Comparison of ENCODE assay signal across 30 cellular contexts in the genomic region with DNA sequence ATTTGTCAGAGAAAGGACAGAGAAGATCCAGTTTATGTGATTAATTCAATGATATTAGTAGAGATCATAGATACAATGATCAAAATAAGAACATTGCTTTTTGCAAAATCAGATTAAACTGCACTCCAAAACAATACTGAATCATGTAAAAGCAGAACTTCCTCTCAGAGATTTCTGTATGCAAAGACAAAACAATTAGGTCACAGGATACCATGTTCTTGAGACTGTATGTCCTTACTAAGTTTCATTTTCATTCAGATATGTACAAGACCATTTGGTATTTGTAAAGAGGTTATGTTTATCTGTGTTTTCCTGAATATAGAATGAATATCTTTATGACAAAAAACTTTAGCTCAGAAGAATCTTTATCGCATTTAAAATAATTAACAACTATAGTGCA.
"Had no signal": no experiment of that assay in that cellular context is flagged by ENCODE, and none has a peak within 500 bp of the region (broad histone marks: within the 10 kb centered on the region; RNA-seq: fewer than 3 reads in every experiment).

No MANE protein-coding gene starts in this region.

- H3K27me3 Mint-ChIP-seq: activated CD4-positive, alpha-beta T cell treated with anti-CD3 and anti-CD28 coated beads, Interleukin-2, amount 10 ng/mL, durations not matched to agents 7 days and 5 days; activated CD8-positive, alpha-beta T cell treated with anti-CD3 and anti-CD28 coated beads for 36 hours; activated naive CD8-positive, alpha-beta T cell treated with anti-CD3 and anti-CD28 coated beads, Interleukin-2, amount 50 U/mL, for 24 hours; activated T-helper 17 cell treated with anti-CD3 and anti-CD28 coated beads, Interleukin-2, amount 50 U/mL, for 72 hours; effector memory CD8-positive, alpha-beta T cell; stimulated activated naive CD8-positive, alpha-beta T cell treated with anti-CD3 and anti-CD28 coated beads, Interleukin-15, amount 100 ng/mL, for 72 hours; type B pancreatic cell had no signal

- H3K4me3 Mint-ChIP-seq: activated CD4-positive, alpha-beta T cell treated with anti-CD3 and anti-CD28 coated beads, Interleukin-2, amount 10 ng/mL, durations not matched to agents 7 days and 5 days; activated CD8-positive, alpha-beta T cell treated with anti-CD3 and anti-CD28 coated beads for 36 hours; activated naive CD8-positive, alpha-beta T cell treated with anti-CD3 and anti-CD28 coated beads, Interleukin-2, amount 50 U/mL, for 24 hours; activated T-cell treated with anti-CD3 and anti-CD28 coated beads, Interleukin-2, amount 50 U/mL, for 4 hours; activated T-helper 17 cell treated with anti-CD3 and anti-CD28 coated beads, Interleukin-2, amount 50 U/mL, for 72 hours; effector memory CD8-positive, alpha-beta T cell; immature natural killer cell; naive thymus-derived CD4-positive, alpha-beta T cell; stimulated activated effector memory CD8-positive, alpha-beta T cell treated with anti-CD3 and anti-CD28 coated beads, Interleukin-12 subunit alpha, Interleukin-12 subunit beta, amount 100 ng/mL, for 72 hours; stimulated activated naive CD8-positive, alpha-beta T cell treated with anti-CD3 and anti-CD28 coated beads, Interleukin-15, amount 100 ng/mL, for 72 hours; type B pancreatic cell; WTC11 had no signal

- H3K27ac Mint-ChIP-seq: activated CD4-positive, alpha-beta T cell treated with anti-CD3 and anti-CD28 coated beads, Interleukin-2, amount 10 ng/mL, durations not matched to agents 7 days and 5 days; activated CD8-positive, alpha-beta T cell treated with anti-CD3 and anti-CD28 coated beads for 36 hours; activated naive CD8-positive, alpha-beta T cell treated with anti-CD3 and anti-CD28 coated beads, Interleukin-2, amount 50 U/mL, for 24 hours; activated T-helper 17 cell treated with anti-CD3 and anti-CD28 coated beads, Interleukin-2, amount 50 U/mL, for 72 hours; effector memory CD8-positive, alpha-beta T cell; immature natural killer cell; naive thymus-derived CD4-positive, alpha-beta T cell; stimulated activated effector memory CD8-positive, alpha-beta T cell treated with anti-CD3 and anti-CD28 coated beads, Interleukin-12 subunit alpha, Interleukin-12 subunit beta, amount 100 ng/mL, for 72 hours; stimulated activated naive CD8-positive, alpha-beta T cell treated with anti-CD3 and anti-CD28 coated beads, Interleukin-15, amount 100 ng/mL, for 72 hours; type B pancreatic cell; WTC11 had no signal

- H3K9me3 Mint-ChIP-seq: activated T-helper 17 cell treated with anti-CD3 and anti-CD28 coated beads, Interleukin-2, amount 50 U/mL, for 72 hours; type B pancreatic cell had no signal

- ATAC-seq: activated CD8-positive, alpha-beta T cell treated with anti-CD3 and anti-CD28 coated beads for 36 hours; activated naive CD8-positive, alpha-beta T cell treated with anti-CD3 and anti-CD28 coated beads, Interleukin-2, amount 50 U/mL, for 24 hours; activated T-cell treated with anti-CD3 and anti-CD28 coated beads, Interleukin-2, amount 50 U/mL, for 4 hours; activated T-helper 17 cell treated with anti-CD3 and anti-CD28 coated beads, Interleukin-2, amount 50 U/mL, for 72 hours; effector memory CD8-positive, alpha-beta T cell; gastrocnemius medialis; left colon; naive thymus-derived CD4-positive, alpha-beta T cell; stimulated activated effector memory CD8-positive, alpha-beta T cell treated with anti-CD3 and anti-CD28 coated beads, Interleukin-12 subunit alpha, Interleukin-12 subunit beta, amount 100 ng/mL, for 72 hours; stimulated activated naive CD8-positive, alpha-beta T cell treated with anti-CD3 and anti-CD28 coated beads, Interleukin-15, amount 100 ng/mL, for 72 hours; WTC11 had no signal

- H3K36me3 ChIP-seq: gastrocnemius medialis, ovary, prostate gland, sigmoid colon had no signal

- H3K9me3 ChIP-seq: gastrocnemius medialis, ovary, prostate gland, sigmoid colon had no signal

- H3K36me3 Mint-ChIP-seq: immature natural killer cell; naive thymus-derived CD4-positive, alpha-beta T cell; stimulated activated effector memory CD8-positive, alpha-beta T cell treated with anti-CD3 and anti-CD28 coated beads, Interleukin-12 subunit alpha, Interleukin-12 subunit beta, amount 100 ng/mL, for 72 hours; type B pancreatic cell had no signal

- H3K4me1 ChIP-seq: gastrocnemius medialis, prostate gland, sigmoid colon had no signal

- H3K27me3 ChIP-seq: gastrocnemius medialis, hepatocyte, ovary, sigmoid colon had no signal

- H3K27ac ChIP-seq: gastrocnemius medialis, hepatocyte, ovary, prostate gland, sigmoid colon had no signal

- H2AFZ ChIP-seq: hepatocyte had no signal

- H3K79me2 ChIP-seq: hepatocyte had no signal

- DNase-seq: activated CD4-positive, alpha-beta T cell treated with anti-CD3 and anti-CD28 coated beads for 1 hour; activated CD4-positive, alpha-beta T cell treated with anti-CD3 and anti-CD28 coated beads, Interleukin-2, amount 10 ng/mL, durations not matched to agents 7 days and 5 days; activated CD8-positive, alpha-beta T cell treated with anti-CD3 and anti-CD28 coated beads for 36 hours; activated gamma-delta T cell treated with Interleukin-2 at 50 U/mL for 16 hours; activated naive CD4-positive, alpha-beta T cell treated with anti-CD3 and anti-CD28 coated beads, Interleukin-2, amount 50 U/mL, for 16 hours; activated naive CD8-positive, alpha-beta T cell treated with anti-CD3 and anti-CD28 coated beads, Interleukin-2, amount 50 U/mL, for 24 hours; activated T-cell treated with anti-CD3 and anti-CD28 coated beads, Interleukin-2, amount 50 U/mL, for 4 hours; amygdala; caudate nucleus; cortex of kidney; effector memory CD8-positive, alpha-beta T cell; erythroblast; gastrocnemius medialis; immature natural killer cell; kidney; left colon; mammary epithelial cell; naive thymus-derived CD4-positive, alpha-beta T cell; ovary; sigmoid colon; small intestine; stimulated activated CD4-positive, alpha-beta T cell treated with anti-CD3 and anti-CD28 coated beads, Interleukin-4, amount 100 ng/mL, for 24 hours; stimulated activated naive CD8-positive, alpha-beta T cell treated with anti-CD3 and anti-CD28 coated beads, Interleukin-15, amount 100 ng/mL, for 72 hours; substantia nigra had no signal

- H3K4me2 ChIP-seq: hepatocyte had no signal

- H3K4me3 ChIP-seq: gastrocnemius medialis, hepatocyte, ovary, prostate gland, sigmoid colon had no signal

- H3K4me1 Mint-ChIP-seq: activated CD4-positive, alpha-beta T cell treated with anti-CD3 and anti-CD28 coated beads, Interleukin-2, amount 10 ng/mL, durations not matched to agents 7 days and 5 days; activated naive CD8-positive, alpha-beta T cell treated with anti-CD3 and anti-CD28 coated beads, Interleukin-2, amount 50 U/mL, for 24 hours; activated T-helper 17 cell treated with anti-CD3 and anti-CD28 coated beads, Interleukin-2, amount 50 U/mL, for 72 hours; immature natural killer cell; naive thymus-derived CD4-positive, alpha-beta T cell; stimulated activated effector memory CD8-positive, alpha-beta T cell treated with anti-CD3 and anti-CD28 coated beads, Interleukin-12 subunit alpha, Interleukin-12 subunit beta, amount 100 ng/mL, for 72 hours; stimulated activated naive CD8-positive, alpha-beta T cell treated with anti-CD3 and anti-CD28 coated beads, Interleukin-15, amount 100 ng/mL, for 72 hours had no signal
